2 cellular contexts compared by ENCODE assay signal in genomic region chr1:93919780-93920179, GRCh38.
TF ChIP-seq lines count a peak whose summit lies in the region.

No MANE protein-coding gene starts in this region.

TF ChIP-seq in GM23338, 12 proteins besides CTCF, POLR2A, EP300 and RAD21:
- TF ChIP-seq, protein P1, sequence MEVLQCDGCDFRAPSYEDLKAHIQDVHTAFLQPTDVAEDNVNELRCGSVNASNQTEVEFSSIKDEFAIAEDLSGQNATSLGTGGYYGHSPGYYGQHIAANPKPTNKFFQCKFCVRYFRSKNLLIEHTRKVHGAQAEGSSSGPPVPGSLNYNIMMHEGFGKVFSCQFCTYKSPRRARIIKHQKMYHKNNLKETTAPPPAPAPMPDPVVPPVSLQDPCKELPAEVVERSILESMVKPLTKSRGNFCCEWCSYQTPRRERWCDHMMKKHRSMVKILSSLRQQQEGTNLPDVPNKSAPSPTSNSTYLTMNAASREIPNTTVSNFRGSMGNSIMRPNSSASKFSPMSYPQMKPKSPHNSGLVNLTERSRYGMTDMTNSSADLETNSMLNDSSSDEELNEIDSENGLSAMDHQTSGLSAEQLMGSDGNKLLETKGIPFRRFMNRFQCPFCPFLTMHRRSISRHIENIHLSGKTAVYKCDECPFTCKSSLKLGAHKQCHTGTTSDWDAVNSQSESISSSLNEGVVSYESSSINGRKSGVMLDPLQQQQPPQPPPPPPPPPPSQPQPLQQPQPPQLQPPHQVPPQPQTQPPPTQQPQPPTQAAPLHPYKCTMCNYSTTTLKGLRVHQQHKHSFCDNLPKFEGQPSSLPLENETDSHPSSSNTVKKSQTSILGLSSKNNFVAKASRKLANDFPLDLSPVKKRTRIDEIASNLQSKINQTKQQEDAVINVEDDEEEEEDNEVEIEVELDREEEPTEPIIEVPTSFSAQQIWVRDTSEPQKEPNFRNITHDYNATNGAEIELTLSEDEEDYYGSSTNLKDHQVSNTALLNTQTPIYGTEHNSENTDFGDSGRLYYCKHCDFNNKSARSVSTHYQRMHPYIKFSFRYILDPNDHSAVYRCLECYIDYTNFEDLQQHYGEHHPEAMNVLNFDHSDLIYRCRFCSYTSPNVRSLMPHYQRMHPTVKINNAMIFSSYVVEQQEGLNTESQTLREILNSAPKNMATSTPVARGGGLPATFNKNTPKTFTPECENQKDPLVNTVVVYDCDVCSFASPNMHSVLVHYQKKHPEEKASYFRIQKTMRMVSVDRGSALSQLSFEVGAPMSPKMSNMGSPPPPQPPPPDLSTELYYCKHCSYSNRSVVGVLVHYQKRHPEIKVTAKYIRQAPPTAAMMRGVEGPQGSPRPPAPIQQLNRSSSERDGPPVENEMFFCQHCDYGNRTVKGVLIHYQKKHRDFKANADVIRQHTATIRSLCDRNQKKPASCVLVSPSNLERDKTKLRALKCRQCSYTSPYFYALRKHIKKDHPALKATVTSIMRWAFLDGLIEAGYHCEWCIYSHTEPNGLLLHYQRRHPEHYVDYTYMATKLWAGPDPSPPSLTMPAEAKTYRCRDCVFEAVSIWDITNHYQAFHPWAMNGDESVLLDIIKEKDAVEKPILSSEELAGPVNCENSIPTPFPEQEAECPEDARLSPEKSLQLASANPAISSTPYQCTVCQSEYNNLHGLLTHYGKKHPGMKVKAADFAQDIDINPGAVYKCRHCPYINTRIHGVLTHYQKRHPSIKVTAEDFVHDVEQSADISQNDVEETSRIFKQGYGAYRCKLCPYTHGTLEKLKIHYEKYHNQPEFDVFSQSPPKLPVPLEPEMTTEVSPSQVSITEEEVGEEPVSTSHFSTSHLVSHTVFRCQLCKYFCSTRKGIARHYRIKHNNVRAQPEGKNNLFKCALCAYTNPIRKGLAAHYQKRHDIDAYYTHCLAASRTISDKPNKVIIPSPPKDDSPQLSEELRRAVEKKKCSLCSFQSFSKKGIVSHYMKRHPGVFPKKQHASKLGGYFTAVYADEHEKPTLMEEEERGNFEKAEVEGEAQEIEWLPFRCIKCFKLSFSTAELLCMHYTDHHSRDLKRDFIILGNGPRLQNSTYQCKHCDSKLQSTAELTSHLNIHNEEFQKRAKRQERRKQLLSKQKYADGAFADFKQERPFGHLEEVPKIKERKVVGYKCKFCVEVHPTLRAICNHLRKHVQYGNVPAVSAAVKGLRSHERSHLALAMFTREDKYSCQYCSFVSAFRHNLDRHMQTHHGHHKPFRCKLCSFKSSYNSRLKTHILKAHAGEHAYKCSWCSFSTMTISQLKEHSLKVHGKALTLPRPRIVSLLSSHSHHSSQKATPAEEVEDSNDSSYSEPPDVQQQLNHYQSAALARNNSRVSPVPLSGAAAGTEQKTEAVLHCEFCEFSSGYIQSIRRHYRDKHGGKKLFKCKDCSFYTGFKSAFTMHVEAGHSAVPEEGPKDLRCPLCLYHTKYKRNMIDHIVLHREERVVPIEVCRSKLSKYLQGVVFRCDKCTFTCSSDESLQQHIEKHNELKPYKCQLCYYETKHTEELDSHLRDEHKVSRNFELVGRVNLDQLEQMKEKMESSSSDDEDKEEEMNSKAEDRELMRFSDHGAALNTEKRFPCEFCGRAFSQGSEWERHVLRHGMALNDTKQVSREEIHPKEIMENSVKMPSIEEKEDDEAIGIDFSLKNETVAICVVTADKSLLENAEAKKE (CRISPR knock-in tag; IDR thresholded peaks at IDR 0.05), result no peak
- TF ChIP-seq CREB1 (CRISPR knock-in tag; IDR thresholded peaks at IDR 0.05; ENCODE audit: low read depth) (no peak), REST (IDR thresholded peaks at IDR 0.05; ENCODE audit: unreplicated experiment) (no peak), EZH2 (IDR thresholded peaks at IDR 0.05; ENCODE audit: low read depth, unreplicated experiment) (no peak), POLR2AphosphoS5 (IDR thresholded peaks at IDR 0.05; ENCODE audit: low read depth) (no peak), EZH2phosphoT487 (IDR thresholded peaks at IDR 0.05; ENCODE audit: unreplicated experiment) (no peak), ZNF331 (CRISPR knock-in tag; IDR thresholded peaks at IDR 0.05; ENCODE audit: low read depth) (no peak), STAT1 (IDR thresholded peaks at IDR 0.05; ENCODE audit: unreplicated experiment) (no peak), JUNB (IDR thresholded peaks at IDR 0.05; ENCODE audit: unreplicated experiment) (no peak), ZNF114 (CRISPR knock-in tag; IDR thresholded peaks at IDR 0.05) (no peak), NANOG (IDR thresholded peaks at IDR 0.05; ENCODE audit: borderline replicate concordance) (no peak)
- TF ChIP-seq, protein P2, sequence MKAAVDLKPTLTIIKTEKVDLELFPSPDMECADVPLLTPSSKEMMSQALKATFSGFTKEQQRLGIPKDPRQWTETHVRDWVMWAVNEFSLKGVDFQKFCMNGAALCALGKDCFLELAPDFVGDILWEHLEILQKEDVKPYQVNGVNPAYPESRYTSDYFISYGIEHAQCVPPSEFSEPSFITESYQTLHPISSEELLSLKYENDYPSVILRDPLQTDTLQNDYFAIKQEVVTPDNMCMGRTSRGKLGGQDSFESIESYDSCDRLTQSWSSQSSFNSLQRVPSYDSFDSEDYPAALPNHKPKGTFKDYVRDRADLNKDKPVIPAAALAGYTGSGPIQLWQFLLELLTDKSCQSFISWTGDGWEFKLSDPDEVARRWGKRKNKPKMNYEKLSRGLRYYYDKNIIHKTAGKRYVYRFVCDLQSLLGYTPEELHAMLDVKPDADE (IDR thresholded peaks at IDR 0.05), result no peak

TF ChIP-seq in WTC11, 78 proteins besides CTCF, POLR2A, EP300 and RAD21 (continued from another document):
- TF ChIP-seq, protein P3, sequence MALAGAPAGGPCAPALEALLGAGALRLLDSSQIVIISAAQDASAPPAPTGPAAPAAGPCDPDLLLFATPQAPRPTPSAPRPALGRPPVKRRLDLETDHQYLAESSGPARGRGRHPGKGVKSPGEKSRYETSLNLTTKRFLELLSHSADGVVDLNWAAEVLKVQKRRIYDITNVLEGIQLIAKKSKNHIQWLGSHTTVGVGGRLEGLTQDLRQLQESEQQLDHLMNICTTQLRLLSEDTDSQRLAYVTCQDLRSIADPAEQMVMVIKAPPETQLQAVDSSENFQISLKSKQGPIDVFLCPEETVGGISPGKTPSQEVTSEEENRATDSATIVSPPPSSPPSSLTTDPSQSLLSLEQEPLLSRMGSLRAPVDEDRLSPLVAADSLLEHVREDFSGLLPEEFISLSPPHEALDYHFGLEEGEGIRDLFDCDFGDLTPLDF (CRISPR knock-in tag; IDR thresholded peaks at IDR 0.05), result no peak
- TF ChIP-seq HMGA2 (CRISPR knock-in tag; IDR thresholded peaks at IDR 0.05) (no peak), ZNF532 (CRISPR knock-in tag; IDR thresholded peaks at IDR 0.05; ENCODE audit: borderline replicate concordance) (no peak), NR2C2 (CRISPR knock-in tag; IDR thresholded peaks at IDR 0.05) (no peak), FOXJ3 (CRISPR knock-in tag; IDR thresholded peaks at IDR 0.05; ENCODE audit: borderline replicate concordance) (no peak), ZNF671 (CRISPR knock-in tag; IDR thresholded peaks at IDR 0.05) (no peak), SP1 (CRISPR knock-in tag; conservative IDR thresholded peaks at IDR 0.05) (no peak), TEAD4 (CRISPR knock-in tag; IDR thresholded peaks at IDR 0.05) (no peak), ZMAT4 (CRISPR knock-in tag; IDR thresholded peaks at IDR 0.05) (no peak)
- TF ChIP-seq, protein P4, sequence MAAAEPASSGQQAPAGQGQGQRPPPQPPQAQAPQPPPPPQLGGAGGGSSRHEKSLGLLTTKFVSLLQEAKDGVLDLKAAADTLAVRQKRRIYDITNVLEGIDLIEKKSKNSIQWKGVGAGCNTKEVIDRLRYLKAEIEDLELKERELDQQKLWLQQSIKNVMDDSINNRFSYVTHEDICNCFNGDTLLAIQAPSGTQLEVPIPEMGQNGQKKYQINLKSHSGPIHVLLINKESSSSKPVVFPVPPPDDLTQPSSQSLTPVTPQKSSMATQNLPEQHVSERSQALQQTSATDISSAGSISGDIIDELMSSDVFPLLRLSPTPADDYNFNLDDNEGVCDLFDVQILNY (CRISPR knock-in tag; IDR thresholded peaks at IDR 0.05), result no peak
